ENCODE assay signal across 24 cellular contexts in genomic region chr6:137206562-137206961, GRCh38. TPM values are rescaled to one million over a fixed set of nuclear protein-coding genes. Genes with fewer than 3 reads are reported as not detected.
"Had no signal": no experiment of that assay in that cellular context is flagged by ENCODE, and none has a peak within 500 bp of the region (broad histone marks: within the 10 kb centered on the region; RNA-seq: fewer than 3 reads in every experiment).

No MANE protein-coding gene starts in this region.

- ATAC-seq: gastroesophageal sphincter; heart right ventricle; naive thymus-derived CD8-positive, alpha-beta T cell; sciatic nerve; T-cell had no signal

- H3K4me2 ChIP-seq: smooth muscle cell had no signal

- H2AFZ ChIP-seq: parathyroid adenoma had no signal

- H3K9ac ChIP-seq: parathyroid adenoma had no signal

- H3K27ac ChIP-seq: brain microvascular endothelial cell, colonic mucosa, gastroesophageal sphincter, parathyroid adenoma, tibial nerve, vagina had no signal

- FAIRE-seq: endometrium had no signal

- H3K4me3 ChIP-seq: colonic mucosa, gastroesophageal sphincter, heart right ventricle, smooth muscle cell, tibial nerve, vagina had no signal

- H3K4me1 ChIP-seq: colonic mucosa had no signal

- H3K9me3 ChIP-seq: colonic mucosa, gastroesophageal sphincter, vagina had no signal

- DNase-seq: activated CD4-positive, alpha-beta T cell treated with anti-CD3 and anti-CD28 coated beads, Interleukin-2, amount 50 U/mL, for 1 hour; activated CD4-positive, CD25-positive, alpha-beta regulatory T cell treated with anti-CD3 and anti-CD28 coated beads, Interleukin-2, amount 50 U/mL, for 72 hours; activated CD8-positive, alpha-beta memory T cell treated with anti-CD3 and anti-CD28 coated beads, Interleukin-2, amount 50 U/mL, for 4 hours; activated effector memory CD4-positive, alpha-beta T cell treated with Interleukin-2 at 50 U/mL for 16 hours; activated naive CD4-positive, alpha-beta T cell treated with anti-CD3 and anti-CD28 coated beads, Interleukin-2, amount 50 U/mL, for 16 hours; activated T-cell treated with anti-CD3 and anti-CD28 coated beads, Interleukin-2, amount 50 U/mL, for 48 hours; aorta; brain microvascular endothelial cell; central memory CD4-positive, alpha-beta T cell; colonic mucosa; heart right ventricle; mesendoderm; naive thymus-derived CD8-positive, alpha-beta T cell; stimulated activated CD4-positive, alpha-beta T cell treated with anti-CD3 and anti-CD28 coated beads, Interleukin-4, amount 100 ng/mL, for 24 hours; stimulated activated naive CD4-positive, alpha-beta T cell treated with Interleukin-2 at 50 U/mL for 16 hours; T-cell had no signal

- H3K27me3 ChIP-seq: brain microvascular endothelial cell, colonic mucosa, gastroesophageal sphincter, heart right ventricle, tibial nerve, vagina had no signal

RNA-seq across cellular contexts. Expression of gene IL22RA2, which starts 33.1 kb away (rescaled TPM):
- total RNA-seq: aorta; gastroesophageal sphincter; mucosa of gallbladder; naive thymus-derived CD8-positive, alpha-beta T cell; sciatic nerve; smooth muscle cell; T-cell; tibial nerve; vagina had no signal
